8 cellular contexts compared by ENCODE assay signal in genomic region chr5:148443998-148444397, GRCh38.
DNase-seq lines count a peak whose midpoint lies in the region; ATAC-seq and TF ChIP-seq lines count a peak whose summit lies in the region.

No MANE protein-coding gene starts in this region.

- H3K27ac Mint-ChIP-seq in progenitor cell of endocrine pancreas = peak overlapping the region; percentile 66

- TF ChIP-seq CTCF in progenitor cell of endocrine pancreas (IDR thresholded peaks at IDR 0.05; ENCODE audit: unreplicated experiment) = peak; percentile 73

- H3K4me1 ChIP-seq in NT2/D1 (ENCODE audit: insufficient read depth, insufficient read length) = no peaks in the 10 kb centered on the region

- no peaks in the 10 kb centered on the region for H3K9me3 ChIP-seq in NT2/D1 (ENCODE audit: insufficient read depth, low read length)

- H3K27me3 ChIP-seq in NT2/D1 (ENCODE audit: insufficient read depth, insufficient read length) = no peaks in the 10 kb centered on the region

- peaks cover 30% of the 10 kb centered on the region for H3K36me3 ChIP-seq in NT2/D1 (ENCODE audit: insufficient read depth, insufficient read length, low read length)

- H3K9ac ChIP-seq in NT2/D1 (ENCODE audit: insufficient read length, low read depth) = no peak overlapping the region

- H3K9me3 Mint-ChIP-seq in progenitor cell of endocrine pancreas (ENCODE audit: low read depth) = no peaks in the 10 kb centered on the region

- H3K4me1 Mint-ChIP-seq in progenitor cell of endocrine pancreas (ENCODE audit: low read depth) = peaks cover 8% of the 10 kb centered on the region

- peaks cover 10% of the 10 kb centered on the region for H3K36me3 Mint-ChIP-seq in progenitor cell of endocrine pancreas (ENCODE audit: insufficient read depth)

- DNase-seq in G401 (ENCODE audit: low spot score) (peak; percentile 78), NT2/D1 (ENCODE audit: low read depth, low spot score) (peak; percentile 36), glomerular visceral epithelial cell (ENCODE audit: extremely low spot score) (peak; percentile 62), progenitor cell of endocrine pancreas (ENCODE audit: low spot score, unreplicated experiment) (peak; percentile 40), NCI-H187 (lab: John Stamatoyannopoulos, UW) (no peak)
- DNase-seq in activated gamma-delta T cell treated with anti-CD3 and anti-CD28 coated beads, Interleukin-2, amount 50 U/mL, for 16 hours (ENCODE audit: low read depth) = peak; percentile 27

- peak; percentile 94 for ATAC-seq in GM21360 (IDR thresholded peaks at IDR 0.05; ENCODE audit: unreplicated experiment)
- ATAC-seq in HG03520 (IDR thresholded peaks at IDR 0.05; ENCODE audit: unreplicated experiment) = peak; percentile 89

- in situ Hi-C loops in G401 (cut with HindIII; ENCODE audit: low sequenced_read_pairs) = no loop called here

- peaks cover 4% of the 10 kb centered on the region for H3K27me3 Mint-ChIP-seq in progenitor cell of endocrine pancreas

- no peak overlapping the region for H3K4me3 ChIP-seq in NT2/D1 (ENCODE audit: insufficient read length, low read depth)

- no peak overlapping the region for H3K4me3 Mint-ChIP-seq in progenitor cell of endocrine pancreas (ENCODE audit: low read depth)

Comparison
In these comparisons a context has a peak if more than half of its experiments do, and no peak if none do; other contexts are left out.
1. DNase-seq: peak in G401 (single experiment), NT2/D1 (single experiment), activated gamma-delta T cell treated with anti-CD3 and anti-CD28 coated beads, Interleukin-2, amount 50 U/mL, for 16 hours (single experiment), glomerular visceral epithelial cell (single experiment) and progenitor cell of endocrine pancreas (single experiment); none in NCI-H187 (0 of 2).